Comparison of ENCODE assay signal across 31 cellular contexts in genomic region chr5:124876983-124877382, GRCh38.
"Had no signal": no experiment of that assay in that cellular context is flagged by ENCODE, and none has a peak within 500 bp of the region (broad histone marks: within the 10 kb centered on the region; RNA-seq: fewer than 3 reads in every experiment).

No MANE protein-coding gene starts in this region.

- H3K36me3 ChIP-seq: brain microvascular endothelial cell, WERI-Rb-1 had no signal

- H3K27ac Mint-ChIP-seq: activated CD4-positive, alpha-beta memory T cell treated with anti-CD3 and anti-CD28 coated beads, Interleukin-2, amount 10 ng/mL, durations not matched to agents 7 days and 5 days; activated CD8-positive, alpha-beta memory T cell treated with anti-CD3 and anti-CD28 coated beads, Interleukin-2, amount 10 ng/mL, durations not matched to agents 7 days and 5 days; activated naive CD8-positive, alpha-beta T cell treated with anti-CD3 and anti-CD28 coated beads for 36 hours had no signal

- H3K27me3 Mint-ChIP-seq: activated CD4-positive, alpha-beta memory T cell treated with anti-CD3 and anti-CD28 coated beads, Interleukin-2, amount 10 ng/mL, durations not matched to agents 7 days and 5 days; activated CD8-positive, alpha-beta memory T cell treated with anti-CD3 and anti-CD28 coated beads, Interleukin-2, amount 10 ng/mL, durations not matched to agents 7 days and 5 days had no signal

- H3K9ac ChIP-seq: KMS-11 had no signal

- H3K4me1 Mint-ChIP-seq: activated CD4-positive, alpha-beta memory T cell treated with anti-CD3 and anti-CD28 coated beads, Interleukin-2, amount 10 ng/mL, durations not matched to agents 7 days and 5 days; activated CD8-positive, alpha-beta memory T cell treated with anti-CD3 and anti-CD28 coated beads, Interleukin-2, amount 10 ng/mL, durations not matched to agents 7 days and 5 days; activated naive CD8-positive, alpha-beta T cell treated with anti-CD3 and anti-CD28 coated beads for 36 hours had no signal

- H3K4me2 ChIP-seq: KMS-11 had no signal

- H3K27ac ChIP-seq: brain microvascular endothelial cell, KMS-11, WERI-Rb-1 had no signal

- H3K4me3 Mint-ChIP-seq: activated CD4-positive, alpha-beta memory T cell treated with anti-CD3 and anti-CD28 coated beads, Interleukin-2, amount 10 ng/mL, durations not matched to agents 7 days and 5 days; activated CD8-positive, alpha-beta memory T cell treated with anti-CD3 and anti-CD28 coated beads, Interleukin-2, amount 10 ng/mL, durations not matched to agents 7 days and 5 days; activated naive CD8-positive, alpha-beta T cell treated with anti-CD3 and anti-CD28 coated beads for 36 hours had no signal

- H3K27me3 ChIP-seq: brain microvascular endothelial cell had no signal

- DNase-seq: activated CD4-positive, alpha-beta memory T cell treated with anti-CD3 and anti-CD28 coated beads, Interleukin-2, amount 10 ng/mL, durations not matched to agents 7 days and 5 days; activated CD4-positive, alpha-beta T cell treated with anti-CD3 and anti-CD28 coated beads for 1 hour; activated CD4-positive, alpha-beta T cell treated with anti-CD3 and anti-CD28 coated beads for 48 hours; activated CD4-positive, CD25-positive, alpha-beta regulatory T cell; activated CD8-positive, alpha-beta memory T cell treated with anti-CD3 and anti-CD28 coated beads for 24 hours; activated CD8-positive, alpha-beta memory T cell treated with anti-CD3 and anti-CD28 coated beads, Interleukin-2, amount 10 ng/mL, durations not matched to agents 7 days and 5 days; activated CD8-positive, alpha-beta memory T cell treated with anti-CD3 and anti-CD28 coated beads, Interleukin-2, amount 50 U/mL, for 48 hours; activated effector memory CD4-positive, alpha-beta T cell treated with anti-CD3 and anti-CD28 coated beads, Interleukin-2, amount 50 U/mL, for 16 hours; activated naive CD4-positive, alpha-beta T cell; activated naive CD4-positive, alpha-beta T cell treated with anti-CD3 and anti-CD28 coated beads, Interleukin-2, amount 50 U/mL, for 16 hours; activated naive CD8-positive, alpha-beta T cell treated with anti-CD3 and anti-CD28 coated beads for 36 hours; activated T-cell treated with anti-CD3 and anti-CD28 coated beads, Interleukin-2, amount 50 U/mL, for 48 hours; amniotic stem cell; aorta; brain microvascular endothelial cell; MM.1S; MV-4-11; NCI-H1092; NCI-H1436 treated with DMSO at 0.1 percent for 48 hours; NCI-H1694 treated with DMSO at 0.1 percent for 48 hours; NCI-H2029; NCI-H2171 treated with DMSO at 0.1 percent for 48 hours; NCI-H446 treated with DMSO at 0.1 percent for 48 hours; NCI-H524 treated with DMSO at 0.1 percent for 48 hours; SW 1271; T-helper 1 cell; T-helper 2 cell; T-helper 9 cell had no signal

- H3K36me3 Mint-ChIP-seq: activated CD8-positive, alpha-beta memory T cell treated with anti-CD3 and anti-CD28 coated beads, Interleukin-2, amount 10 ng/mL, durations not matched to agents 7 days and 5 days; activated naive CD8-positive, alpha-beta T cell treated with anti-CD3 and anti-CD28 coated beads for 36 hours had no signal

- H3K9me3 Mint-ChIP-seq: activated CD4-positive, alpha-beta memory T cell treated with anti-CD3 and anti-CD28 coated beads, Interleukin-2, amount 10 ng/mL, durations not matched to agents 7 days and 5 days; activated naive CD8-positive, alpha-beta T cell treated with anti-CD3 and anti-CD28 coated beads for 36 hours had no signal

- ATAC-seq: activated CD8-positive, alpha-beta memory T cell treated with anti-CD3 and anti-CD28 coated beads, Interleukin-2, amount 10 ng/mL, durations not matched to agents 7 days and 5 days; Panc1 had no signal
